Comparison of ENCODE assay signal across 1 cellular context in the genomic region with DNA sequence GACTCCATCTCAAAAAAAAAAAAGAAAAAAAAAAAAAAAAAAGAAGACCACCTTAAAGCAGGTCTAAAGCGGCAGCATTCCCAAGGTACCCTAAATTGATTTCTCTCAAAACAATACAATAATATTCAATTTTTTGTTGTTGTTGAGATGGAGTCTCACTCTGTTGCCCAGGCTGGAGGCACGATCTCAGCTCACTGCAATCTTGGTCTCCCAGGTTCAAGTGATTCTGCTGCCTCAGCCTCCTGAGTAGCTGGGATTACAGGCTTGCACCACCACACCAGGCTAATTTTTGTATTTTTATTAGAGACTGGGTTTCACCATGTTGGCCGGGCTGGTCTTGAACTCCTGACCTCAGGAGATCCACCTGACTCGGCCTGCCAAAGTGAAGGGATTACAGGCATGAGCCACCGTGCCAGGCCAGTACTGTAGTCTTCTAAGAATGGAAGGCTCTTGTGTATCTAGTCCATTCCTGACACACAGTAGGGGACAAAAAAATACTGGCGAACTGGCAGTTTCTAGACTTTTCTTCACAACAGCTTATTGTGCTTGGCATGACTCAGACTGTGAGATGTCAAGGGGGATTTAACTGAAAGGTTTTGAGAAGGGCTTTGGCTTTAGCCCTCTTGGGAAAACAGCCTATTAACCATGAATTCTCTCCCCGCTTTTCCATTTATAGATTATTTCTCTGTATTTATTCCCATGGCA.
TF ChIP-seq lines count a peak whose summit lies in the region.

No MANE protein-coding gene starts in this region.

TF ChIP-seq in GM12878, 131 proteins besides CTCF, POLR2A, EP300 and RAD21 (continues in another document):
- TF ChIP-seq, protein P1, sequence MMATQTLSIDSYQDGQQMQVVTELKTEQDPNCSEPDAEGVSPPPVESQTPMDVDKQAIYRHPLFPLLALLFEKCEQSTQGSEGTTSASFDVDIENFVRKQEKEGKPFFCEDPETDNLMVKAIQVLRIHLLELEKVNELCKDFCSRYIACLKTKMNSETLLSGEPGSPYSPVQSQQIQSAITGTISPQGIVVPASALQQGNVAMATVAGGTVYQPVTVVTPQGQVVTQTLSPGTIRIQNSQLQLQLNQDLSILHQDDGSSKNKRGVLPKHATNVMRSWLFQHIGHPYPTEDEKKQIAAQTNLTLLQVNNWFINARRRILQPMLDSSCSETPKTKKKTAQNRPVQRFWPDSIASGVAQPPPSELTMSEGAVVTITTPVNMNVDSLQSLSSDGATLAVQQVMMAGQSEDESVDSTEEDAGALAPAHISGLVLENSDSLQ (IDR thresholded peaks at IDR 0.05), result 0 out of 2 replicates have a peak, but pooled peaks have one; percentile 8
- TF ChIP-seq IKZF1 (conservative IDR thresholded peaks at IDR 0.05) (no peak; the same call in none of the 2 replicates), EED (IDR thresholded peaks at IDR 0.05; ENCODE audit: low read depth) (0 out of 2 replicates have a peak, but pooled peaks have one; percentile 21), NFIC (IDR thresholded peaks at IDR 0.05; ENCODE audit: low read depth, low read length) (no peak), CBFB (IDR thresholded peaks at IDR 0.05; ENCODE audit: low read depth) (no peak), MTA3 (IDR thresholded peaks at IDR 0.05; ENCODE audit: borderline replicate concordance, low read length) (no peak), YBX1 (IDR thresholded peaks at IDR 0.05) (no peak), TCF12 (IDR thresholded peaks at IDR 0.05; ENCODE audit: low read depth, low read length) (no peak), CBX3 (IDR thresholded peaks at IDR 0.05; ENCODE audit: borderline replicate concordance, low read depth) (no peak), POLR2AphosphoS5 (IDR thresholded peaks at IDR 0.05; ENCODE audit: low read length) (no peak), SREBF2 (IDR thresholded peaks at IDR 0.05; ENCODE audit: low read length) (no peak), ZNF207 (IDR thresholded peaks at IDR 0.05; ENCODE audit: borderline replicate concordance) (no peak), RELA (IDR thresholded peaks at IDR 0.05; ENCODE audit: borderline replicate concordance, partially characterized antibody) (no peak), CREB1 (IDR thresholded peaks at IDR 0.05; ENCODE audit: low read depth) (no peak), TARDBP (IDR thresholded peaks at IDR 0.05; ENCODE audit: borderline replicate concordance) (no peak), RB1 (IDR thresholded peaks at IDR 0.05; ENCODE audit: borderline replicate concordance) (no peak), NRF1 (conservative IDR thresholded peaks at IDR 0.05; ENCODE audit: low read depth, low read length) (no peak), SMC3 (IDR thresholded peaks at IDR 0.05; ENCODE audit: borderline replicate concordance, low read length) (no peak), BCL11A (IDR thresholded peaks at IDR 0.05; ENCODE audit: low read depth, low read length) (no peak), MXI1 (IDR thresholded peaks at IDR 0.05; ENCODE audit: low read depth, low read length) (no peak), NR2C2 (IDR thresholded peaks at IDR 0.05; ENCODE audit: borderline replicate concordance, control insufficient read depth, insufficient read length, low read depth) (no peak), ETV6 (conservative IDR thresholded peaks at IDR 0.05 in 1 of 2, IDR thresholded peaks at IDR 0.05 in 1 of 2; ENCODE audit: borderline replicate concordance in 1 of 2, low read depth in 1 of 2) (no peak), MEF2B (IDR thresholded peaks at IDR 0.05; ENCODE audit: partially characterized antibody, poor library complexity, severe bottlenecking) (peak; percentile 91), SUZ12 (IDR thresholded peaks at IDR 0.05; ENCODE audit: unreplicated experiment) (no peak), HDGF (IDR thresholded peaks at IDR 0.05) (no peak), JUNB (IDR thresholded peaks at IDR 0.05) (peak; percentile 20; the same call in 1 of the 2 replicates), NR2F1 (conservative IDR thresholded peaks at IDR 0.05) (0 out of 2 replicates have a peak, but pooled peaks have one; percentile 36), SIX5 (IDR thresholded peaks at IDR 0.05; ENCODE audit: low read depth, low read length, severe bottlenecking) (no peak), BRCA1 (IDR thresholded peaks at IDR 0.05; ENCODE audit: low read depth, low read length) (no peak), JUND (IDR thresholded peaks at IDR 0.05; ENCODE audit: low read depth, low read length) (no peak), ZNF24 (IDR thresholded peaks at IDR 0.05) (no peak), EGR1 (IDR thresholded peaks at IDR 0.05; ENCODE audit: borderline replicate concordance in 1 of 2, low read depth in 2 of 2, low read length in 2 of 2) (no peak)
- TF ChIP-seq, protein P2, sequence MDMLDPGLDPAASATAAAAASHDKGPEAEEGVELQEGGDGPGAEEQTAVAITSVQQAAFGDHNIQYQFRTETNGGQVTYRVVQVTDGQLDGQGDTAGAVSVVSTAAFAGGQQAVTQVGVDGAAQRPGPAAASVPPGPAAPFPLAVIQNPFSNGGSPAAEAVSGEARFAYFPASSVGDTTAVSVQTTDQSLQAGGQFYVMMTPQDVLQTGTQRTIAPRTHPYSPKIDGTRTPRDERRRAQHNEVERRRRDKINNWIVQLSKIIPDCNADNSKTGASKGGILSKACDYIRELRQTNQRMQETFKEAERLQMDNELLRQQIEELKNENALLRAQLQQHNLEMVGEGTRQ (IDR thresholded peaks at IDR 0.05; ENCODE audit: borderline replicate concordance, low read depth, low read length), result no peak
- TF ChIP-seq, protein P3, sequence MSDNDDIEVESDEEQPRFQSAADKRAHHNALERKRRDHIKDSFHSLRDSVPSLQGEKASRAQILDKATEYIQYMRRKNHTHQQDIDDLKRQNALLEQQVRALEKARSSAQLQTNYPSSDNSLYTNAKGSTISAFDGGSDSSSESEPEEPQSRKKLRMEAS (IDR thresholded peaks at IDR 0.05; ENCODE audit: low read depth, low read length), result no peak
- TF ChIP-seq, protein P4, sequence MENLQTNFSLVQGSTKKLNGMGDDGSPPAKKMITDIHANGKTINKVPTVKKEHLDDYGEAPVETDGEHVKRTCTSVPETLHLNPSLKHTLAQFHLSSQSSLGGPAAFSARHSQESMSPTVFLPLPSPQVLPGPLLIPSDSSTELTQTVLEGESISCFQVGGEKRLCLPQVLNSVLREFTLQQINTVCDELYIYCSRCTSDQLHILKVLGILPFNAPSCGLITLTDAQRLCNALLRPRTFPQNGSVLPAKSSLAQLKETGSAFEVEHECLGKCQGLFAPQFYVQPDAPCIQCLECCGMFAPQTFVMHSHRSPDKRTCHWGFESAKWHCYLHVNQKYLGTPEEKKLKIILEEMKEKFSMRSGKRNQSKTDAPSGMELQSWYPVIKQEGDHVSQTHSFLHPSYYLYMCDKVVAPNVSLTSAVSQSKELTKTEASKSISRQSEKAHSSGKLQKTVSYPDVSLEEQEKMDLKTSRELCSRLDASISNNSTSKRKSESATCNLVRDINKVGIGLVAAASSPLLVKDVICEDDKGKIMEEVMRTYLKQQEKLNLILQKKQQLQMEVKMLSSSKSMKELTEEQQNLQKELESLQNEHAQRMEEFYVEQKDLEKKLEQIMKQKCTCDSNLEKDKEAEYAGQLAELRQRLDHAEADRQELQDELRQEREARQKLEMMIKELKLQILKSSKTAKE (IDR thresholded peaks at IDR 0.05; ENCODE audit: low read depth, poor library complexity, severe bottlenecking), result no peak
- TF ChIP-seq, protein P5, sequence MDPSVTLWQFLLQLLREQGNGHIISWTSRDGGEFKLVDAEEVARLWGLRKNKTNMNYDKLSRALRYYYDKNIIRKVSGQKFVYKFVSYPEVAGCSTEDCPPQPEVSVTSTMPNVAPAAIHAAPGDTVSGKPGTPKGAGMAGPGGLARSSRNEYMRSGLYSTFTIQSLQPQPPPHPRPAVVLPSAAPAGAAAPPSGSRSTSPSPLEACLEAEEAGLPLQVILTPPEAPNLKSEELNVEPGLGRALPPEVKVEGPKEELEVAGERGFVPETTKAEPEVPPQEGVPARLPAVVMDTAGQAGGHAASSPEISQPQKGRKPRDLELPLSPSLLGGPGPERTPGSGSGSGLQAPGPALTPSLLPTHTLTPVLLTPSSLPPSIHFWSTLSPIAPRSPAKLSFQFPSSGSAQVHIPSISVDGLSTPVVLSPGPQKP (IDR thresholded peaks at IDR 0.05; ENCODE audit: low read depth, low read length), result no peak
- TF ChIP-seq, protein P6, sequence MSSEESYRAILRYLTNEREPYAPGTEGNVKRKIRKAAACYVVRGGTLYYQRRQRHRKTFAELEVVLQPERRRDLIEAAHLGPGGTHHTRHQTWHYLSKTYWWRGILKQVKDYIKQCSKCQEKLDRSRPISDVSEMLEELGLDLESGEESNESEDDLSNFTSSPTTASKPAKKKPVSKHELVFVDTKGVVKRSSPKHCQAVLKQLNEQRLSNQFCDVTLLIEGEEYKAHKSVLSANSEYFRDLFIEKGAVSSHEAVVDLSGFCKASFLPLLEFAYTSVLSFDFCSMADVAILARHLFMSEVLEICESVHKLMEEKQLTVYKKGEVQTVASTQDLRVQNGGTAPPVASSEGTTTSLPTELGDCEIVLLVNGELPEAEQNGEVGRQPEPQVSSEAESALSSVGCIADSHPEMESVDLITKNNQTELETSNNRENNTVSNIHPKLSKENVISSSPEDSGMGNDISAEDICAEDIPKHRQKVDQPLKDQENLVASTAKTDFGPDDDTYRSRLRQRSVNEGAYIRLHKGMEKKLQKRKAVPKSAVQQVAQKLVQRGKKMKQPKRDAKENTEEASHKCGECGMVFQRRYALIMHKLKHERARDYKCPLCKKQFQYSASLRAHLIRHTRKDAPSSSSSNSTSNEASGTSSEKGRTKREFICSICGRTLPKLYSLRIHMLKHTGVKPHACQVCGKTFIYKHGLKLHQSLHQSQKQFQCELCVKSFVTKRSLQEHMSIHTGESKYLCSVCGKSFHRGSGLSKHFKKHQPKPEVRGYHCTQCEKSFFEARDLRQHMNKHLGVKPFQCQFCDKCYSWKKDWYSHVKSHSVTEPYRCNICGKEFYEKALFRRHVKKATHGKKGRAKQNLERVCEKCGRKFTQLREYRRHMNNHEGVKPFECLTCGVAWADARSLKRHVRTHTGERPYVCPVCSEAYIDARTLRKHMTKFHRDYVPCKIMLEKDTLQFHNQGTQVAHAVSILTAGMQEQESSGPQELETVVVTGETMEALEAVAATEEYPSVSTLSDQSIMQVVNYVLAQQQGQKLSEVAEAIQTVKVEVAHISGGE (CRISPR knock-in tag; IDR thresholded peaks at IDR 0.05), result no peak
- TF ChIP-seq, protein P7, sequence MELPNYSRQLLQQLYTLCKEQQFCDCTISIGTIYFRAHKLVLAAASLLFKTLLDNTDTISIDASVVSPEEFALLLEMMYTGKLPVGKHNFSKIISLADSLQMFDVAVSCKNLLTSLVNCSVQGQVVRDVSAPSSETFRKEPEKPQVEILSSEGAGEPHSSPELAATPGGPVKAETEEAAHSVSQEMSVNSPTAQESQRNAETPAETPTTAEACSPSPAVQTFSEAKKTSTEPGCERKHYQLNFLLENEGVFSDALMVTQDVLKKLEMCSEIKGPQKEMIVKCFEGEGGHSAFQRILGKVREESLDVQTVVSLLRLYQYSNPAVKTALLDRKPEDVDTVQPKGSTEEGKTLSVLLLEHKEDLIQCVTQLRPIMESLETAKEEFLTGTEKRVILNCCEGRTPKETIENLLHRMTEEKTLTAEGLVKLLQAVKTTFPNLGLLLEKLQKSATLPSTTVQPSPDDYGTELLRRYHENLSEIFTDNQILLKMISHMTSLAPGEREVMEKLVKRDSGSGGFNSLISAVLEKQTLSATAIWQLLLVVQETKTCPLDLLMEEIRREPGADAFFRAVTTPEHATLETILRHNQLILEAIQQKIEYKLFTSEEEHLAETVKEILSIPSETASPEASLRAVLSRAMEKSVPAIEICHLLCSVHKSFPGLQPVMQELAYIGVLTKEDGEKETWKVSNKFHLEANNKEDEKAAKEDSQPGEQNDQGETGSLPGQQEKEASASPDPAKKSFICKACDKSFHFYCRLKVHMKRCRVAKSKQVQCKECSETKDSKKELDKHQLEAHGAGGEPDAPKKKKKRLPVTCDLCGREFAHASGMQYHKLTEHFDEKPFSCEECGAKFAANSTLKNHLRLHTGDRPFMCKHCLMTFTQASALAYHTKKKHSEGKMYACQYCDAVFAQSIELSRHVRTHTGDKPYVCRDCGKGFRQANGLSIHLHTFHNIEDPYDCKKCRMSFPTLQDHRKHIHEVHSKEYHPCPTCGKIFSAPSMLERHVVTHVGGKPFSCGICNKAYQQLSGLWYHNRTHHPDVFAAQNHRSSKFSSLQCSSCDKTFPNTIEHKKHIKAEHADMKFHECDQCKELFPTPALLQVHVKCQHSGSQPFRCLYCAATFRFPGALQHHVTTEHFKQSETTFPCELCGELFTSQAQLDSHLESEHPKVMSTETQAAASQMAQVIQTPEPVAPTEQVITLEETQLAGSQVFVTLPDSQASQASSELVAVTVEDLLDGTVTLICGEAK (IDR thresholded peaks at IDR 0.05; ENCODE audit: borderline replicate concordance), result no peak
- TF ChIP-seq, protein P8, sequence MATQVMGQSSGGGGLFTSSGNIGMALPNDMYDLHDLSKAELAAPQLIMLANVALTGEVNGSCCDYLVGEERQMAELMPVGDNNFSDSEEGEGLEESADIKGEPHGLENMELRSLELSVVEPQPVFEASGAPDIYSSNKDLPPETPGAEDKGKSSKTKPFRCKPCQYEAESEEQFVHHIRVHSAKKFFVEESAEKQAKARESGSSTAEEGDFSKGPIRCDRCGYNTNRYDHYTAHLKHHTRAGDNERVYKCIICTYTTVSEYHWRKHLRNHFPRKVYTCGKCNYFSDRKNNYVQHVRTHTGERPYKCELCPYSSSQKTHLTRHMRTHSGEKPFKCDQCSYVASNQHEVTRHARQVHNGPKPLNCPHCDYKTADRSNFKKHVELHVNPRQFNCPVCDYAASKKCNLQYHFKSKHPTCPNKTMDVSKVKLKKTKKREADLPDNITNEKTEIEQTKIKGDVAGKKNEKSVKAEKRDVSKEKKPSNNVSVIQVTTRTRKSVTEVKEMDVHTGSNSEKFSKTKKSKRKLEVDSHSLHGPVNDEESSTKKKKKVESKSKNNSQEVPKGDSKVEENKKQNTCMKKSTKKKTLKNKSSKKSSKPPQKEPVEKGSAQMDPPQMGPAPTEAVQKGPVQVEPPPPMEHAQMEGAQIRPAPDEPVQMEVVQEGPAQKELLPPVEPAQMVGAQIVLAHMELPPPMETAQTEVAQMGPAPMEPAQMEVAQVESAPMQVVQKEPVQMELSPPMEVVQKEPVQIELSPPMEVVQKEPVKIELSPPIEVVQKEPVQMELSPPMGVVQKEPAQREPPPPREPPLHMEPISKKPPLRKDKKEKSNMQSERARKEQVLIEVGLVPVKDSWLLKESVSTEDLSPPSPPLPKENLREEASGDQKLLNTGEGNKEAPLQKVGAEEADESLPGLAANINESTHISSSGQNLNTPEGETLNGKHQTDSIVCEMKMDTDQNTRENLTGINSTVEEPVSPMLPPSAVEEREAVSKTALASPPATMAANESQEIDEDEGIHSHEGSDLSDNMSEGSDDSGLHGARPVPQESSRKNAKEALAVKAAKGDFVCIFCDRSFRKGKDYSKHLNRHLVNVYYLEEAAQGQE (IDR thresholded peaks at IDR 0.05; ENCODE audit: low read depth, low read length), result no peak
- TF ChIP-seq, protein P9, sequence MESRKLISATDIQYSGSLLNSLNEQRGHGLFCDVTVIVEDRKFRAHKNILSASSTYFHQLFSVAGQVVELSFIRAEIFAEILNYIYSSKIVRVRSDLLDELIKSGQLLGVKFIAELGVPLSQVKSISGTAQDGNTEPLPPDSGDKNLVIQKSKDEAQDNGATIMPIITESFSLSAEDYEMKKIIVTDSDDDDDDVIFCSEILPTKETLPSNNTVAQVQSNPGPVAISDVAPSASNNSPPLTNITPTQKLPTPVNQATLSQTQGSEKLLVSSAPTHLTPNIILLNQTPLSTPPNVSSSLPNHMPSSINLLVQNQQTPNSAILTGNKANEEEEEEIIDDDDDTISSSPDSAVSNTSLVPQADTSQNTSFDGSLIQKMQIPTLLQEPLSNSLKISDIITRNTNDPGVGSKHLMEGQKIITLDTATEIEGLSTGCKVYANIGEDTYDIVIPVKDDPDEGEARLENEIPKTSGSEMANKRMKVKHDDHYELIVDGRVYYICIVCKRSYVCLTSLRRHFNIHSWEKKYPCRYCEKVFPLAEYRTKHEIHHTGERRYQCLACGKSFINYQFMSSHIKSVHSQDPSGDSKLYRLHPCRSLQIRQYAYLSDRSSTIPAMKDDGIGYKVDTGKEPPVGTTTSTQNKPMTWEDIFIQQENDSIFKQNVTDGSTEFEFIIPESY (IDR thresholded peaks at IDR 0.05), result no peak
